ENCODE assay signal across 8 cellular contexts in the genomic region with DNA sequence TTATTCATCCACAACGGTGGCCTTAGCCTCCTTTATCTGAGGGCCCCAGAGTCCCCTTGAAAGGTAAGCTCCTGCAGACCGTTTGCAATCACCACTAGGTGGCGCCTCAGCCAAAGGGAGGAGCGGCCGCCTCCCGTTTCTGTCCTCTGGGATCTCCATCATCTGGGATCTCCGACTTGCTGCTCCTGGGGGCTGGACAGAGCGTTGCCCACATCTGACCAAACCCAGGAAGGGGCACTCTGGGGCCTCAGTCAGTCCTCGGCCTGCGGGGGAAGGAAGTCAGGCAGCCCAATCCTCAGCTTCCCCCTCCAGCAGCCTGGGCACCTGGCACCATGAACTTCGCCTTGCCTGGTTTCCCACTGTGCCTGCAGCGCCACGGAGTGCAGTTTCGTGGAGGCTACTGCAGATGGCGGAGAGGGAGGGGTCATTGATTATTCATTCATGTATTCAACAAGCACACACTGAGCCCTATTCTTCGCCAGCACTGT. TPM values are rescaled to one million over a fixed set of nuclear protein-coding genes. Genes with fewer than 3 reads are reported as not detected.
DNase-seq lines count a peak whose midpoint lies in the region; ATAC-seq and TF ChIP-seq lines count a peak whose summit lies in the region.

No MANE protein-coding gene starts in this region.

- no peaks in the 10 kb centered on the region for H3K27me3 ChIP-seq in lung (ENCODE audit: control insufficient read depth, insufficient read depth)

- H3K27ac ChIP-seq in lung (ENCODE audit: low read depth in 1 of 2, low read length in 1 of 2), result no peak overlapping the region

- H3K36me3 ChIP-seq in lung (ENCODE audit: control insufficient read depth in 2 of 2, insufficient read depth in 2 of 2, low read length in 2 of 2), result peaks cover 2 to 6% of the 10 kb centered on the region in 2 donors

- peak; percentile 65 for TF ChIP-seq CTCF in lung (IDR thresholded peaks at IDR 0.05; ENCODE audit: control extremely low read depth, extremely low read depth)

- no peaks in the 10 kb centered on the region for H3K4me1 ChIP-seq in lung (ENCODE audit: control insufficient read depth in 2 of 2, insufficient read depth in 2 of 2, low read length in 2 of 2)

- no peak for ATAC-seq in lung (ENCODE audit: insufficient read depth, low FRiP score)
- ATAC-seq in HG02588 (IDR thresholded peaks at IDR 0.05; ENCODE audit: unreplicated experiment), result no peak

- DNase-seq in AG20443 (ENCODE audit: low spot score), result peak; percentile 83
- peak; percentile 67 for DNase-seq in GM19240 (ENCODE audit: insufficient read length, low spot score)
- DNase-seq in NCI-H2227 (lab: John Stamatoyannopoulos, UW; ENCODE audit: unreplicated experiment), result peak; percentile 93
- DNase-seq in activated CD4-positive, alpha-beta T cell treated with anti-CD3 and anti-CD28 coated beads for 48 hours, result peak; percentile 74
- DNase-seq in dedifferentiated amniotic fluid mesenchymal stem cell (ENCODE audit: extremely low spot score), result peak; percentile 54
- DNase-seq in lung (ENCODE audit: low spot score), result peak; percentile 70
- DNase-seq in stimulated activated CD8-positive, alpha-beta memory T cell treated with anti-CD3 and anti-CD28 coated beads, Interleukin-4, amount 100 ng/mL, for 1 hour (ENCODE audit: low read depth in 2 of 2, low spot score in 1 of 2), result peak; percentile 29 to 31

- no peak overlapping the region for H3K4me3 ChIP-seq in lung

- 24 to 33% methylated on average over 16 of the region's 16 CpGs for WGBS in lung, 2 donors

- no peaks in the 10 kb centered on the region for H3K9me3 ChIP-seq in lung (ENCODE audit: control insufficient read depth in 2 of 2, insufficient read depth in 1 of 2, low read length in 1 of 2)

RNA-seq across cellular contexts. Expression of gene TP53I11, which starts 23.5 kb away (rescaled TPM):
- total RNA-seq in lung, result 100 to 1,000 TPM in 1 of 2 donors, 10 to 100 TPM in 1; 51.2 to 134 TPM
- polyA plus RNA-seq in lung, result 10 to 100 TPM; 64.9 to 79.0 TPM

Comparison
In these comparisons a context has a peak if more than half of its experiments do, and no peak if none do; other contexts are left out.
1. DNase-seq: peak in every context shown above with its lines; median percentile 93 in NCI-H2227; 83 in AG20443; 74 in activated CD4-positive, alpha-beta T cell treated with anti-CD3 and anti-CD28 coated beads for 48 hours; 70 in lung; 67 in GM19240; 54 in dedifferentiated amniotic fluid mesenchymal stem cell; 30 in stimulated activated CD8-positive, alpha-beta memory T cell treated with anti-CD3 and anti-CD28 coated beads, Interleukin-4, amount 100 ng/mL, for 1 hour.